In genomic region chr5:166883016-166883415, GRCh38 we compare ENCODE assay signal across 17 cellular contexts.
DNase-seq lines count a peak whose midpoint lies in the region; ATAC-seq, FAIRE-seq and TF ChIP-seq lines count a peak whose summit lies in the region.
"Had no signal": no experiment of that assay in that cellular context is flagged by ENCODE, and none has a peak within 500 bp of the region (broad histone marks: within the 10 kb centered on the region; RNA-seq: fewer than 3 reads in every experiment).

No MANE protein-coding gene starts in this region.

- H3K27ac Mint-ChIP-seq in Calu3 (ENCODE audit: unreplicated experiment), result peak overlapping the region; percentile 68
- H3K27ac Mint-ChIP-seq: activated T-helper 1 cell treated with anti-CD3 and anti-CD28 coated beads, Interleukin-12 subunit alpha, Interleukin-12 subunit beta, Interleukin-2, Interleukin-4 antibody, amounts not matched to agents 30 ng/mL and 10 ng/mL and 1 ng/mL, durations not matched to agents 14 hours and 24 hours and 36 hours had no signal

- no peak overlapping the region for H3K27ac ChIP-seq in MM.1S (ENCODE audit: low read length)
- no peak overlapping the region for H3K27ac ChIP-seq in K562 (ENCODE audit: extremely low read depth, low read depth, low read length)
- H3K27ac ChIP-seq in upper lobe of left lung, result no peak overlapping the region
- H3K27ac ChIP-seq in kidney (ENCODE audit: low read depth in 2 of 2, low read length in 2 of 2), result no peak overlapping the region
- H3K27ac ChIP-seq: dorsolateral prefrontal cortex, gastrocnemius medialis, testis had no signal

- peaks cover 5% of the 10 kb centered on the region for H3K9me3 Mint-ChIP-seq in Calu3 (ENCODE audit: low read depth, unreplicated experiment)

- no peaks in the 10 kb centered on the region for H3K9me2 ChIP-seq in MM.1S (replicated peaks; ENCODE audit: insufficient read depth, low read length)

- CTCF ChIA-PET in Calu3 (lab: Charles Lee), result no interaction called here
- CTCF ChIA-PET in K562 (lab: Yijun Ruan, JAX; ENCODE audit: low intra/inter-chr PET ratio), result no interaction called here

- TF ChIP-seq POLR2A in K562 (conservative IDR thresholded peaks at IDR 0.05) (no peak), upper lobe of left lung (IDR thresholded peaks at IDR 0.05) (no peak)

- no peaks in the 10 kb centered on the region for H4K20me1 ChIP-seq in MM.1S (ENCODE audit: insufficient read depth, low read length)
- no peaks in the 10 kb centered on the region for H4K20me1 ChIP-seq in K562 (replicated peaks; ENCODE audit: control insufficient read depth, insufficient read depth, low read length)

- H3K36me3 ChIP-seq in MM.1S (replicated peaks; ENCODE audit: insufficient read depth, low read length), result no peaks in the 10 kb centered on the region
- no peaks in the 10 kb centered on the region for H3K36me3 ChIP-seq in K562 (ENCODE audit: control insufficient read depth, insufficient read depth, low read length)
- no peaks in the 10 kb centered on the region for H3K36me3 ChIP-seq in upper lobe of left lung
- H3K36me3 ChIP-seq in kidney (ENCODE audit: control insufficient read depth in 1 of 2, insufficient read depth in 2 of 2, low read length in 2 of 2), result no peaks in the 10 kb centered on the region
- H3K36me3 ChIP-seq: gastrocnemius medialis had no signal

- H3K79me2 ChIP-seq in MM.1S (ENCODE audit: low read length) (no peaks in the 10 kb centered on the region), K562 (ENCODE audit: control insufficient read depth, insufficient read depth, low read length) (no peaks in the 10 kb centered on the region)

- H3K27me3 Mint-ChIP-seq in Calu3 (ENCODE audit: unreplicated experiment), result no peaks in the 10 kb centered on the region

- no peak for ATAC-seq in K562
- no peak for ATAC-seq in HG03108 (IDR thresholded peaks at IDR 0.05; ENCODE audit: unreplicated experiment)
- ATAC-seq in upper lobe of left lung (ENCODE audit: low FRiP score in 2 of 2), result no peak
- no peak for ATAC-seq in HG03025 (IDR thresholded peaks at IDR 0.05; ENCODE audit: low FRiP score, unreplicated experiment)
- ATAC-seq: gastrocnemius medialis, left cardiac atrium had no signal

- no peaks in the 10 kb centered on the region for H3K36me3 Mint-ChIP-seq in Calu3 (ENCODE audit: insufficient read depth, unreplicated experiment)

- H3K4me3 Mint-ChIP-seq in Calu3 (ENCODE audit: low read depth, unreplicated experiment), result no peak overlapping the region
- H3K4me3 Mint-ChIP-seq: activated T-helper 1 cell treated with anti-CD3 and anti-CD28 coated beads, Interleukin-12 subunit alpha, Interleukin-12 subunit beta, Interleukin-2, Interleukin-4 antibody, amounts not matched to agents 30 ng/mL and 10 ng/mL and 1 ng/mL, durations not matched to agents 14 hours and 24 hours and 36 hours had no signal

- H3K9ac ChIP-seq in MM.1S (ENCODE audit: low read length) (no peak overlapping the region), K562 (ENCODE audit: insufficient read depth in 1 of 2, low read depth in 2 of 2, low read length in 2 of 2) (no peak overlapping the region), kidney (ENCODE audit: low read length in 2 of 2) (no peak overlapping the region)

- DNase-seq in Calu3 (peak; percentile 28), MM.1S (peak; percentile 16), K562 (ENCODE audit: extremely low read depth in 1 of 4, low spot score in 3 of 4) (no peak), iPS-NIHi11 (ENCODE audit: low spot score) (peak; percentile 42), upper lobe of left lung (no peak), kidney (no peak)
- DNase-seq: amniotic stem cell, DMS153, dorsolateral prefrontal cortex, gastrocnemius medialis, left cardiac atrium, NCI-H187, NCI-H526, testis had no signal

- 0% methylated on average over 4 of the region's 4 CpGs for WGBS in K562 (ENCODE audit: insufficient coverage, low coverage, missing lambda C conversion rate)
- 68 to 70% methylated on average over 4 of the region's 4 CpGs for WGBS in upper lobe of left lung, 2 donors

- H2AFZ ChIP-seq in MM.1S (ENCODE audit: low read length) (no peak overlapping the region), K562 (ENCODE audit: low read depth, low read length) (no peak overlapping the region)

- H3K4me3 ChIP-seq in MM.1S (ENCODE audit: low read length) (no peak overlapping the region), K562 (no peak overlapping the region), upper lobe of left lung (no peak overlapping the region), kidney (ENCODE audit: low read length in 2 of 2) (no peak overlapping the region)
- H3K4me3 ChIP-seq: dorsolateral prefrontal cortex, gastrocnemius medialis, testis had no signal

- no peak for TF ChIP-seq CTCF in Calu3 (IDR thresholded peaks at IDR 0.05; ENCODE audit: unreplicated experiment)
- no peak for TF ChIP-seq CTCF in MM.1S (IDR thresholded peaks at IDR 0.05; ENCODE audit: low read length)
- no peak for TF ChIP-seq CTCF in K562 (IDR thresholded peaks at IDR 0.05 in 2 of 3, conservative IDR thresholded peaks at IDR 0.05 in 1 of 3; ENCODE audit: insufficient read depth in 2 of 3, low read depth in 1 of 3, low read length in 3 of 3)
- no peak for TF ChIP-seq CTCF in upper lobe of left lung (IDR thresholded peaks at IDR 0.05)
- no peak for TF ChIP-seq CTCF in kidney (IDR thresholded peaks at IDR 0.05; ENCODE audit: borderline replicate concordance, extremely low read depth, insufficient read depth)

- intact Hi-C loops in Calu3 (cut with micrococcal nuclease; ENCODE audit: unreplicated experiment), result no loop called here
- intact Hi-C loops in K562 (cut with micrococcal nuclease), result no loop called here
- intact Hi-C loops in kidney (cut with DNase I), result no loop called here

- H3F3A ChIP-seq in MM.1S (ENCODE audit: insufficient read depth, low read length), result no peaks in the 10 kb centered on the region

- H3K4me2 ChIP-seq in MM.1S (ENCODE audit: low read depth, low read length) (no peak overlapping the region), K562 (ENCODE audit: insufficient read depth, low read length) (no peak overlapping the region)

- H3K4me1 ChIP-seq in MM.1S (ENCODE audit: low read length) (no peaks in the 10 kb centered on the region), K562 (replicated peaks in 1 of 2; ENCODE audit: control insufficient read depth in 2 of 2, insufficient read depth in 2 of 2, low read length in 2 of 2) (no peaks in the 10 kb centered on the region), upper lobe of left lung (no peaks in the 10 kb centered on the region), kidney (ENCODE audit: control insufficient read depth in 1 of 2, insufficient read depth in 1 of 2, low read depth in 1 of 2, low read length in 2 of 2) (no peaks in the 10 kb centered on the region)
- H3K4me1 ChIP-seq: gastrocnemius medialis, testis had no signal

- TF ChIP-seq RAD21 in K562 (CRISPR knock-in tag; conservative IDR thresholded peaks at IDR 0.05 in 1 of 2, IDR thresholded peaks at IDR 0.05 in 1 of 2), result no peak

- POLR2A ChIA-PET in K562 (lab: Yijun Ruan, JAX), result no interaction called here

- TF ChIP-seq EP300 in K562 (IDR thresholded peaks at IDR 0.05; ENCODE audit: low read length), result no peak
- TF ChIP-seq EP300 in upper lobe of left lung (IDR thresholded peaks at IDR 0.05), result no peak

- H3K9me3 ChIP-seq in MM.1S (replicated peaks; ENCODE audit: insufficient read depth, low read length), result 0 out of 2 replicates have a peak, but pooled peaks cover 3% of the 10 kb centered on the region
- H3K9me3 ChIP-seq in K562 (replicated peaks; ENCODE audit: control insufficient read depth, insufficient read depth, low read depth, low read length), result no peaks in the 10 kb centered on the region; the same call in 1 of the 2 replicates
- H3K9me3 ChIP-seq in upper lobe of left lung, result no peaks in the 10 kb centered on the region
- no peaks in the 10 kb centered on the region for H3K9me3 ChIP-seq in kidney (ENCODE audit: control insufficient read depth in 1 of 2, low read length in 2 of 2)
- H3K9me3 ChIP-seq: gastrocnemius medialis, testis had no signal

- peaks cover 27% of the 10 kb centered on the region for H3K4me1 Mint-ChIP-seq in Calu3 (ENCODE audit: low read depth, unreplicated experiment)

- BruUV-seq in Calu3 (replicated peaks; lab: Mats Ljungman, UMichigan), result no TSS peak
- BruUV-seq in K562 (replicated peaks; lab: Mats Ljungman, UMichigan), result no TSS peak

- H3K27me3 ChIP-seq in MM.1S (replicated peaks; ENCODE audit: insufficient read depth, low read length) (no peaks in the 10 kb centered on the region), K562 (ENCODE audit: control insufficient read depth in 2 of 2, insufficient read depth in 2 of 2, low read length in 2 of 2) (no peaks in the 10 kb centered on the region), upper lobe of left lung (no peaks in the 10 kb centered on the region)
- H3K27me3 ChIP-seq: dorsolateral prefrontal cortex, gastrocnemius medialis, testis had no signal

- H3K9me1 ChIP-seq in K562 (ENCODE audit: control insufficient read depth, insufficient read depth, low read length), result no peaks in the 10 kb centered on the region

- in situ Hi-C loops in K562 (cut with MboI), result no loop called here

- FAIRE-seq in K562 (lab: Jason Lieb, UNC), result no peak
- no peak for FAIRE-seq in kidney (lab: Jason Lieb, UNC)

TF ChIP-seq in K562, 482 proteins besides CTCF, POLR2A, EP300 and RAD21 (continues in another document):
- no peak for TF ChIP-seq CBX8 (IDR thresholded peaks at IDR 0.05; ENCODE audit: borderline replicate concordance, extremely low read depth, low read depth, low read length, poor library complexity, severe bottlenecking)

Comparison
In these comparisons a context has a peak if more than half of its experiments do, and no peak if none do; other contexts are left out.
1. DNase-seq: peak in Calu3 (single experiment), MM.1S (single experiment) and iPS-NIHi11 (single experiment); none in K562 (0 of 4), upper lobe of left lung (0 of 2) and kidney (single experiment).